In genomic region chr9:125261501-125262216, GRCh38 we compare ENCODE assay signal across 8 cellular contexts. TPM values are rescaled to one million over a fixed set of nuclear protein-coding genes. Genes with fewer than 3 reads are reported as not detected.
DNase-seq lines count a peak whose midpoint lies in the region; TF ChIP-seq lines count a peak whose summit lies in the region.

TSS of gene GAPVD1 (plus strand) at chr9:125261826. CDS start at chr9:125298922, 37,096 bp downstream.

- peak within 1 kb of the TSS; percentile 82 for H3K9ac ChIP-seq in endocrine pancreas (ENCODE audit: control insufficient read depth, insufficient read depth, low read length)
- peak within 1 kb of the TSS; percentile 84 for H3K9ac ChIP-seq in mesendoderm (ENCODE audit: low read length)

- H3K4me1 ChIP-seq in endocrine pancreas (ENCODE audit: control insufficient read depth, insufficient read depth, low read length): peaks cover 7% of the 10 kb centered on the region
- no peaks in the 10 kb centered on the region for H3K4me1 ChIP-seq in mesendoderm (ENCODE audit: control insufficient read depth, low read depth, low read length)

- H3K4me2 ChIP-seq in mesendoderm (ENCODE audit: low read length): peak within 1 kb of the TSS; percentile 74

- H3K23ac ChIP-seq in mesendoderm (ENCODE audit: low read length): no peak within 1 kb of the TSS

- H3K79me2 ChIP-seq in mesendoderm (ENCODE audit: control insufficient read depth, insufficient read depth, low read length): peaks cover 10% of the 10 kb centered on the region

- peak; percentile 28 for TF ChIP-seq CTCF in GM20000 (IDR thresholded peaks at IDR 0.05; ENCODE audit: extremely low read depth, missing control alignments)

- H3K4me3 ChIP-seq in endocrine pancreas (ENCODE audit: control insufficient read depth, insufficient read depth, low read length) (peak within 1 kb of the TSS; percentile 96), mesendoderm (ENCODE audit: low read length) (peak within 1 kb of the TSS; percentile 61)

- H3K36me3 ChIP-seq in endocrine pancreas (ENCODE audit: control insufficient read depth, insufficient read depth, low read length) (no peaks in the 10 kb centered on the region), mesendoderm (ENCODE audit: control insufficient read depth, insufficient read depth, low read length) (no peaks in the 10 kb centered on the region)

- H3K79me1 ChIP-seq in mesendoderm (ENCODE audit: low read length): peaks cover 7% of the 10 kb centered on the region

- H4K5ac ChIP-seq in mesendoderm (ENCODE audit: low read length): peak within 1 kb of the TSS; percentile 54

- no peak within 1 kb of the TSS for H3K27ac ChIP-seq in mesendoderm (ENCODE audit: low read depth, low read length)

- H3K4ac ChIP-seq in mesendoderm (ENCODE audit: low read depth, low read length): no peak within 1 kb of the TSS

- H2BK120ac ChIP-seq in mesendoderm (ENCODE audit: low read depth, low read length): no peak within 1 kb of the TSS

- H2AK5ac ChIP-seq in mesendoderm (ENCODE audit: low read length): no peak within 1 kb of the TSS

- H3K27me3 ChIP-seq in endocrine pancreas (ENCODE audit: control insufficient read depth, insufficient read depth, low read length): no peaks in the 10 kb centered on the region
- no peaks in the 10 kb centered on the region for H3K27me3 ChIP-seq in mesendoderm (ENCODE audit: insufficient read depth, low read length, poor library complexity)

- peak; percentile 93 for DNase-seq in Caki2 (ENCODE audit: low read depth)
- DNase-seq in GM20000 (ENCODE audit: low spot score): peak; percentile 98
- DNase-seq in HT-29 (ENCODE audit: low spot score): peak; percentile 95
- peak; percentile 92 for DNase-seq in NOMO-1 treated with dmso at 0.1 percent for 144 hours (lab: John Stamatoyannopoulos, UW; ENCODE audit: unreplicated experiment)
- DNase-seq in activated CD8-positive, alpha-beta memory T cell treated with anti-CD3 and anti-CD28 coated beads for 48 hours (ENCODE audit: low read depth in 2 of 3, low spot score in 2 of 3): peak; percentile 65 to 85 (median 79)
- peak; percentile 98 for DNase-seq in mesendoderm
- peak; percentile 68 for DNase-seq in stimulated activated CD8-positive, alpha-beta memory T cell treated with anti-CD3 and anti-CD28 coated beads, Interleukin-15, amount 100 ng/mL, for 1 hour (ENCODE audit: low read depth)

- H4K8ac ChIP-seq in mesendoderm (ENCODE audit: low read depth, low read length): no peak within 1 kb of the TSS

- H2BK5ac ChIP-seq in mesendoderm (ENCODE audit: low read length): no peak within 1 kb of the TSS

- peak within 1 kb of the TSS; percentile 44 for H3K18ac ChIP-seq in mesendoderm (ENCODE audit: low read length)

- no peak within 1 kb of the TSS for H2BK15ac ChIP-seq in mesendoderm (replicated peaks; ENCODE audit: low read depth)

- in situ Hi-C loops in Caki2 (cut with HindIII; ENCODE audit: low pct_unique_long_range_greater_than_20kb, low sequenced_read_pairs): no loop called here

- H3K9me3 ChIP-seq in endocrine pancreas (ENCODE audit: control insufficient read depth, low read length): no peaks in the 10 kb centered on the region

- H3K56ac ChIP-seq in mesendoderm (ENCODE audit: low read length): peak within 1 kb of the TSS; percentile 89

- WGBS in mesendoderm (ENCODE audit: extremely low coverage, insufficient coverage, low lambda C conversion rate): no CpG with 5 or more reads among the region's 66 CpGs

RNA-seq across cellular contexts. Expression of gene GAPVD1, which starts in this region (rescaled TPM):
- total RNA-seq in Caki2 (2014; rRNA removed; shearing (Covaris generic); ENCODE audit: low replicate concordance): 11.2 and 32.6 TPM in 2 replicates
- total RNA-seq in HT-29 (2014; rRNA removed; shearing (Covaris generic)): 19.1 and 22.9 TPM in 2 replicates
- polyA plus RNA-seq in mesendoderm (2013, experiment 1 of 2): 14.8 TPM
- 14.6 TPM for polyA plus RNA-seq in mesendoderm (2013, experiment 2 of 2)
